8 cellular contexts compared by ENCODE assay signal in genomic region chr1:203672354-203672753, GRCh38. TPM values are rescaled to one million over a fixed set of nuclear protein-coding genes. Genes with fewer than 3 reads are reported as not detected.
DNase-seq lines count a peak whose midpoint lies in the region; ATAC-seq lines count a peak whose summit lies in the region.

No MANE protein-coding gene starts in this region.

- H3K36me3 Mint-ChIP-seq in activated T-helper 17 cell treated with anti-CD3 and anti-CD28 coated beads, Interleukin-2, amount 50 U/mL, for 72 hours (ENCODE audit: low read depth) = peaks cover 56% of the 10 kb centered on the region

- peaks cover 90% of the 10 kb centered on the region for H3K4me1 ChIP-seq in rectal smooth muscle tissue (ENCODE audit: control insufficient read depth, insufficient read depth, low read length)

- H3K4me3 ChIP-seq in rectal smooth muscle tissue (ENCODE audit: low read length) = no peak overlapping the region

- no peaks in the 10 kb centered on the region for H3K9me3 Mint-ChIP-seq in activated T-helper 17 cell treated with anti-CD3 and anti-CD28 coated beads, Interleukin-2, amount 50 U/mL, for 72 hours

- no peaks in the 10 kb centered on the region for H3K27me3 ChIP-seq in rectal smooth muscle tissue (ENCODE audit: control insufficient read depth, insufficient read depth, low read length)

- H3K27ac Mint-ChIP-seq in activated T-helper 17 cell treated with anti-CD3 and anti-CD28 coated beads, Interleukin-2, amount 50 U/mL, for 72 hours = peak overlapping the region; percentile 99

- peaks cover 65% of the 10 kb centered on the region for H3K4me1 Mint-ChIP-seq in activated T-helper 17 cell treated with anti-CD3 and anti-CD28 coated beads, Interleukin-2, amount 50 U/mL, for 72 hours

- no peaks in the 10 kb centered on the region for H3K27me3 Mint-ChIP-seq in activated T-helper 17 cell treated with anti-CD3 and anti-CD28 coated beads, Interleukin-2, amount 50 U/mL, for 72 hours

- H3K27ac ChIP-seq in rectal smooth muscle tissue (ENCODE audit: low read depth, low read length) = peak overlapping the region; percentile 96

- no peaks in the 10 kb centered on the region for H3K36me3 ChIP-seq in rectal smooth muscle tissue (ENCODE audit: control insufficient read depth, insufficient read depth, low read length)

- peak overlapping the region; percentile 35 for H3K9ac ChIP-seq in rectal smooth muscle tissue (ENCODE audit: low read length)

- peak overlapping the region; percentile 88 for H3K4me3 Mint-ChIP-seq in activated T-helper 17 cell treated with anti-CD3 and anti-CD28 coated beads, Interleukin-2, amount 50 U/mL, for 72 hours

- ATAC-seq in activated T-helper 17 cell treated with anti-CD3 and anti-CD28 coated beads, Interleukin-2, amount 50 U/mL, for 72 hours (replicated peaks) = no peak
- ATAC-seq in Right ventricle myocardium superior (ENCODE audit: poor library complexity) (peak; percentile 81), left lobe of liver (no peak), GM18517 (IDR thresholded peaks at IDR 0.05; ENCODE audit: unreplicated experiment) (no peak)

- DNase-seq in ELF-1 (ENCODE audit: low read depth, low spot score) (peak; percentile 51), Right ventricle myocardium superior (peak; percentile 79), left lobe of liver (ENCODE audit: low spot score) (no peak), D341Med (ENCODE audit: low spot score) (no peak), DMS 273 treated with DMSO at 0.1 percent for 48 hours (lab: John Stamatoyannopoulos, UW) (no peak)

- intact Hi-C loops in Right ventricle myocardium superior (cut with DNase I) = loop anchor here (5.0 kb wide), 1 partner anchor 40 kb away; no protein-coding TSS in a partner anchor

RNA-seq across cellular contexts. Expression of gene ATP2B4, which starts 45.7 kb away (rescaled TPM):
- total RNA-seq in activated T-helper 17 cell treated with anti-CD3 and anti-CD28 coated beads, Interleukin-2, amount 50 U/mL, for 72 hours = 100 to 1,000 TPM; 101 TPM
- total RNA-seq in Right ventricle myocardium superior (62.9 TPM), left lobe of liver (9.9 TPM)

Comparison
In these comparisons a context has a peak if more than half of its experiments do, and no peak if none do; other contexts are left out.
1. DNase-seq: peak in ELF-1 (single experiment) and Right ventricle myocardium superior (single experiment); none in left lobe of liver (single experiment), D341Med (single experiment) and DMS 273 treated with DMSO at 0.1 percent for 48 hours (single experiment).